ENCODE assay signal across 12 cellular contexts in genomic region chr15:41919954-41920538, GRCh38. TPM values are rescaled to one million over a fixed set of nuclear protein-coding genes. Genes with fewer than 3 reads are reported as not detected.
A peak's percentile ranks its signal among the peaks of the same experiment; 100 is the strongest.
DNase-seq lines count a peak whose midpoint lies in the region; ATAC-seq and TF ChIP-seq lines count a peak whose summit lies in the region.
"Had no signal": no experiment of that assay in that cellular context is flagged by ENCODE, and none has a peak within 500 bp of the region (broad histone marks: within the 10 kb centered on the region; RNA-seq: fewer than 3 reads in every experiment).

No MANE protein-coding gene starts in this region.

- H3K27ac ChIP-seq in effector memory CD4-positive, alpha-beta T cell (ENCODE audit: insufficient read depth, low read length, poor library complexity, severe bottlenecking), result no peak overlapping the region
- H3K27ac ChIP-seq: HL-60 had no signal

- ATAC-seq in activated T-helper 17 cell treated with anti-CD3 and anti-CD28 coated beads, Interleukin-2, amount 50 U/mL, for 72 hours (replicated peaks), result no peak

- no peak overlapping the region for H3K4me3 ChIP-seq in effector memory CD4-positive, alpha-beta T cell (ENCODE audit: insufficient read depth, low read depth, low read length, poor library complexity, severe bottlenecking)

- H3K36me3 ChIP-seq in effector memory CD4-positive, alpha-beta T cell (ENCODE audit: control insufficient read depth, insufficient read depth, low read length), result peaks cover 38% of the 10 kb centered on the region

- H3K4me1 ChIP-seq in effector memory CD4-positive, alpha-beta T cell (ENCODE audit: control insufficient read depth, insufficient read depth, low read length, poor library complexity, severe bottlenecking), result no peaks in the 10 kb centered on the region

- no peaks in the 10 kb centered on the region for H3K27me3 ChIP-seq in effector memory CD4-positive, alpha-beta T cell (replicated peaks; ENCODE audit: control insufficient read depth, insufficient read depth, low read length, poor library complexity, severe bottlenecking)

- DNase-seq in COLO668 (lab: John Stamatoyannopoulos, UW; ENCODE audit: unreplicated experiment) (peak; percentile 23), glutamatergic neuron (no peak), progenitor cell of endocrine pancreas (ENCODE audit: low spot score, unreplicated experiment) (no peak), NCI-H345 treated with DMSO at 0.1 percent for 48 hours (lab: John Stamatoyannopoulos, UW; ENCODE audit: unreplicated experiment) (no peak), GM19238 (ENCODE audit: insufficient read length, low spot score) (no peak), HFFc6 (no peak)
- DNase-seq in effector memory CD4-positive, alpha-beta T cell, result no peak
- DNase-seq: CD4-positive, alpha-beta T cell; cerebellar nuclear complex; NCI-H1105 treated with DMSO at 0.1 percent for 48 hours had no signal

- H3K36me3 Mint-ChIP-seq in activated T-helper 17 cell treated with anti-CD3 and anti-CD28 coated beads, Interleukin-2, amount 50 U/mL, for 72 hours (ENCODE audit: low read depth), result peaks cover 97% of the 10 kb centered on the region
- H3K36me3 Mint-ChIP-seq in glutamatergic neuron (ENCODE audit: unreplicated experiment), result no peaks in the 10 kb centered on the region
- H3K36me3 Mint-ChIP-seq in progenitor cell of endocrine pancreas (ENCODE audit: insufficient read depth), result peaks cover 9% of the 10 kb centered on the region
- peaks cover 25% of the 10 kb centered on the region for H3K36me3 Mint-ChIP-seq in HFFc6 (ENCODE audit: low read depth)

- H3K4me1 Mint-ChIP-seq in activated T-helper 17 cell treated with anti-CD3 and anti-CD28 coated beads, Interleukin-2, amount 50 U/mL, for 72 hours, result peaks cover 5% of the 10 kb centered on the region
- H3K4me1 Mint-ChIP-seq in glutamatergic neuron (ENCODE audit: low read depth, unreplicated experiment), result peaks cover 22% of the 10 kb centered on the region
- H3K4me1 Mint-ChIP-seq in progenitor cell of endocrine pancreas (ENCODE audit: low read depth), result peaks cover 41% of the 10 kb centered on the region
- H3K4me1 Mint-ChIP-seq in HFFc6 (ENCODE audit: low read depth), result peaks cover 58% of the 10 kb centered on the region

- no peak for TF ChIP-seq CTCF in glutamatergic neuron (IDR thresholded peaks at IDR 0.05; ENCODE audit: partially characterized antibody, unreplicated experiment)
- TF ChIP-seq CTCF in progenitor cell of endocrine pancreas (IDR thresholded peaks at IDR 0.05; ENCODE audit: unreplicated experiment), result no peak
- TF ChIP-seq CTCF in HFFc6 (IDR thresholded peaks at IDR 0.05), result no peak

- no peaks in the 10 kb centered on the region for H3K27me3 Mint-ChIP-seq in activated T-helper 17 cell treated with anti-CD3 and anti-CD28 coated beads, Interleukin-2, amount 50 U/mL, for 72 hours
- peaks cover 7% of the 10 kb centered on the region for H3K27me3 Mint-ChIP-seq in glutamatergic neuron (ENCODE audit: unreplicated experiment)
- no peaks in the 10 kb centered on the region for H3K27me3 Mint-ChIP-seq in progenitor cell of endocrine pancreas
- H3K27me3 Mint-ChIP-seq in HFFc6 (ENCODE audit: insufficient read depth), result peaks cover 2% of the 10 kb centered on the region; the same call in 1 of the 2 replicates
- H3K27me3 Mint-ChIP-seq: CD4-positive, alpha-beta T cell had no signal

- peak overlapping the region; percentile 65 for H3K27ac Mint-ChIP-seq in activated T-helper 17 cell treated with anti-CD3 and anti-CD28 coated beads, Interleukin-2, amount 50 U/mL, for 72 hours
- H3K27ac Mint-ChIP-seq in glutamatergic neuron (ENCODE audit: unreplicated experiment), result no peak overlapping the region
- peak overlapping the region; percentile 83 for H3K27ac Mint-ChIP-seq in progenitor cell of endocrine pancreas
- no peak overlapping the region for H3K27ac Mint-ChIP-seq in HFFc6
- H3K27ac Mint-ChIP-seq: CD4-positive, alpha-beta T cell had no signal

- no peak overlapping the region for H3K4me3 Mint-ChIP-seq in activated T-helper 17 cell treated with anti-CD3 and anti-CD28 coated beads, Interleukin-2, amount 50 U/mL, for 72 hours
- H3K4me3 Mint-ChIP-seq in glutamatergic neuron (ENCODE audit: unreplicated experiment) (peak overlapping the region; percentile 16), progenitor cell of endocrine pancreas (ENCODE audit: low read depth) (peak overlapping the region; percentile 24), HFFc6 (no peak overlapping the region)
- H3K4me3 Mint-ChIP-seq: CD4-positive, alpha-beta T cell had no signal

- no peaks in the 10 kb centered on the region for H3K9me3 ChIP-seq in effector memory CD4-positive, alpha-beta T cell (ENCODE audit: control insufficient read depth, low read length)

- no peaks in the 10 kb centered on the region for H3K9me3 Mint-ChIP-seq in activated T-helper 17 cell treated with anti-CD3 and anti-CD28 coated beads, Interleukin-2, amount 50 U/mL, for 72 hours
- H3K9me3 Mint-ChIP-seq in glutamatergic neuron (ENCODE audit: unreplicated experiment) (no peaks in the 10 kb centered on the region), progenitor cell of endocrine pancreas (ENCODE audit: low read depth) (no peaks in the 10 kb centered on the region), HFFc6 (no peaks in the 10 kb centered on the region)
- H3K9me3 Mint-ChIP-seq: CD4-positive, alpha-beta T cell had no signal

RNA-seq across cellular contexts. Expression of gene SPTBN5, which starts 26.2 kb away (rescaled TPM):
- total RNA-seq in activated T-helper 17 cell treated with anti-CD3 and anti-CD28 coated beads, Interleukin-2, amount 50 U/mL, for 72 hours, result 1 to 10 TPM; 2.4 to 4.9 TPM
- 0.32 TPM for total RNA-seq in glutamatergic neuron (ENCODE audit: unreplicated experiment)
- 6.6 and 7.9 TPM in 2 replicates for total RNA-seq in progenitor cell of endocrine pancreas
- total RNA-seq in HFFc6 (2021; fragmentation: NEBNext Ultra II Directional; extraction: Animal tissue kit (Norgen Biotek cat#: 25700)), result under 1 TPM; 0.16 to 0.34 (median 0.24) TPM

RNA-seq across cellular contexts. Expression of gene EHD4, which starts 52.3 kb away (rescaled TPM):
- total RNA-seq in activated T-helper 17 cell treated with anti-CD3 and anti-CD28 coated beads, Interleukin-2, amount 50 U/mL, for 72 hours, result 10 to 100 TPM; 51.0 to 56.3 TPM
- total RNA-seq in glutamatergic neuron (ENCODE audit: unreplicated experiment) (4.0 TPM), progenitor cell of endocrine pancreas (17.2 and 18.4 TPM in 2 replicates)
- total RNA-seq in HFFc6 (2021; fragmentation: NEBNext Ultra II Directional; extraction: Animal tissue kit (Norgen Biotek cat#: 25700)), result 10 to 100 TPM; 14.1 to 21.8 (median 18.1) TPM

Comparison
In these comparisons a context has a peak if more than half of its experiments do, and no peak if none do; other contexts are left out.
1. H3K27ac Mint-ChIP-seq: peak in activated T-helper 17 cell treated with anti-CD3 and anti-CD28 coated beads, Interleukin-2, amount 50 U/mL, for 72 hours (single experiment) and progenitor cell of endocrine pancreas (single experiment); none in glutamatergic neuron (single experiment) and HFFc6 (single experiment).
2. H3K4me3 Mint-ChIP-seq: peak in glutamatergic neuron (single experiment) and progenitor cell of endocrine pancreas (single experiment); none in activated T-helper 17 cell treated with anti-CD3 and anti-CD28 coated beads, Interleukin-2, amount 50 U/mL, for 72 hours (single experiment) and HFFc6 (single experiment).